In the genomic region with DNA sequence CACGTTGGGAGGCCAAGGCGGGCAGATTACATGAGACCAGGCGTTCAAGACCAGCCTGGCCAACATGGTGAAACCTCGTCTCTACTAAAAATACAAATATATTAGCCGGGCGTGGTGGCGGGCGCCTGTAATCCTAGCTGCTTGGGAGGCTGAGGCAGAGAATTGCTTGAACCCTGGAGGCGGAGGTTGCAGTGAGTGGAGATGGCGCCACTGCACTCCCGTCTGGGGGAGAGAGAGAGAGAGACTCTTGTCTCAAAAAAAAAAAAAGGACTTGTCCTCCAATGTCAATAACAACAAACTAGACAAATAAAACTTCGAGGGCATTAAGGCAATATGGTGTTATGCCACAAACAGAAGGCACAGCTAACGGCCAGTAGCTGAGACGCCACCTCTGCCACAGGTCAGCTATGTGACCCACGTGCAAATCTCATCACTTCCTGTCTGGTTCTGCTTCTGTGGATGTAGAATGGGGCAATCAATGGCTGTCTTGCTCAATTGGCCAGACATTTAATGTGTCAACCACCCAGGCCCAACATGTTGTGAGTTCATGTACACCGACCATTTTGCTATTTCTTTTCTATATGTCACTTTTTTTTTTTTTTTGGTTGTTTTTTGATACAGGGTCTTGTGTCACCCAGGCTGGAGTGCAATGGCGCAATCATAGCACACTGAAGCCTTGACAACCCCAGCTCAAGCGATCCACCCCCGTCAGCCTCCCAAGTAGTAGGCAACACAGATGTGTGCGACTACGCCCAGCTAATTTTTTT, we compare ENCODE assay signal across 1 cellular context.
TF ChIP-seq lines count a peak whose summit lies in the region.

No MANE protein-coding gene starts in this region.

TF ChIP-seq in HepG2, 621 proteins besides CTCF, POLR2A, EP300 and RAD21 (continued from another document and continues in another):
- TF ChIP-seq HOXA3 (CRISPR knock-in tag; IDR thresholded peaks at IDR 0.05) (peak; percentile 87), RFX5 (IDR thresholded peaks at IDR 0.05; ENCODE audit: low read depth, low read length) (no peak), ETV5 (CRISPR knock-in tag; IDR thresholded peaks at IDR 0.05; ENCODE audit: borderline replicate concordance) (peak; percentile 97), KDM2A (CRISPR knock-in tag; IDR thresholded peaks at IDR 0.05; ENCODE audit: borderline replicate concordance, low read depth) (peak; percentile 71; the same call in 1 of the 2 replicates), PRPF4 (IDR thresholded peaks at IDR 0.05; ENCODE audit: low read depth, low read length, poor library complexity, severe bottlenecking) (peak; percentile 16), ZNF121 (CRISPR knock-in tag; IDR thresholded peaks at IDR 0.05) (peak; percentile 81; the same call in 1 of the 2 replicates), GLI4 (CRISPR knock-in tag; IDR thresholded peaks at IDR 0.05; ENCODE audit: borderline replicate concordance) (no peak), ZMYM4 (CRISPR knock-in tag; IDR thresholded peaks at IDR 0.05) (no peak), GABPA (IDR thresholded peaks at IDR 0.05; ENCODE audit: low read depth, low read length) (peak; percentile 27), GABPA (CRISPR knock-in tag; IDR thresholded peaks at IDR 0.05; ENCODE audit: low read depth) (peak; percentile 87), NCOA2 (CRISPR knock-in tag; IDR thresholded peaks at IDR 0.05) (peak; percentile 74; the same call in 1 of the 2 replicates), CHD2 (IDR thresholded peaks at IDR 0.05; ENCODE audit: low read depth, low read length) (no peak; the same call in 1 of the 2 replicates), ZNF12 (CRISPR knock-in tag; IDR thresholded peaks at IDR 0.05) (peak; percentile 41; the same call in 1 of the 2 replicates), CHCHD3 (CRISPR knock-in tag; IDR thresholded peaks at IDR 0.05) (0 out of 2 replicates have a peak, but pooled peaks have one; percentile 70), NKX3-1 (CRISPR knock-in tag; IDR thresholded peaks at IDR 0.05) (peak; percentile 53; the same call in 1 of the 2 replicates), ZNF326 (CRISPR knock-in tag; IDR thresholded peaks at IDR 0.05; ENCODE audit: borderline replicate concordance) (no peak), ZNF678 (CRISPR knock-in tag; IDR thresholded peaks at IDR 0.05) (no peak), ZFP37 (CRISPR knock-in tag; IDR thresholded peaks at IDR 0.05; ENCODE audit: borderline replicate concordance) (peak; percentile 8; the same call in 1 of the 2 replicates), MED8 (CRISPR knock-in tag; IDR thresholded peaks at IDR 0.05; ENCODE audit: insufficient replicate concordance) (no peak), SETDB1 (CRISPR knock-in tag; IDR thresholded peaks at IDR 0.05; ENCODE audit: borderline replicate concordance) (no peak), ZNF468 (CRISPR knock-in tag; IDR thresholded peaks at IDR 0.05) (no peak), HMG20B (CRISPR knock-in tag; conservative IDR thresholded peaks at IDR 0.05) (peak; percentile 97), SATB2 (CRISPR knock-in tag; IDR thresholded peaks at IDR 0.05) (peak; percentile 79; the same call in 1 of the 2 replicates), RELA (CRISPR knock-in tag; IDR thresholded peaks at IDR 0.05) (peak; percentile 29; the same call in 1 of the 2 replicates), ZNF136 (CRISPR knock-in tag; IDR thresholded peaks at IDR 0.05; ENCODE audit: low read depth) (0 out of 2 replicates have a peak, but pooled peaks have one; percentile 17), NR2F2 (IDR thresholded peaks at IDR 0.05; ENCODE audit: borderline replicate concordance, low read depth) (peak; percentile 48; the same call in 1 of the 2 replicates), RBM39 (IDR thresholded peaks at IDR 0.05; ENCODE audit: low read depth, low read length, poor library complexity, severe bottlenecking) (peak; percentile 35), ZBTB20 (CRISPR knock-in tag; IDR thresholded peaks at IDR 0.05; ENCODE audit: borderline replicate concordance, low read depth) (0 out of 2 replicates have a peak, but pooled peaks have one; percentile 11), PLRG1 (conservative IDR thresholded peaks at IDR 0.05) (no peak), ZNF883 (CRISPR knock-in tag; IDR thresholded peaks at IDR 0.05; ENCODE audit: not compliant biosample characterization) (peak; percentile 31)
- TF ChIP-seq, protein P1, sequence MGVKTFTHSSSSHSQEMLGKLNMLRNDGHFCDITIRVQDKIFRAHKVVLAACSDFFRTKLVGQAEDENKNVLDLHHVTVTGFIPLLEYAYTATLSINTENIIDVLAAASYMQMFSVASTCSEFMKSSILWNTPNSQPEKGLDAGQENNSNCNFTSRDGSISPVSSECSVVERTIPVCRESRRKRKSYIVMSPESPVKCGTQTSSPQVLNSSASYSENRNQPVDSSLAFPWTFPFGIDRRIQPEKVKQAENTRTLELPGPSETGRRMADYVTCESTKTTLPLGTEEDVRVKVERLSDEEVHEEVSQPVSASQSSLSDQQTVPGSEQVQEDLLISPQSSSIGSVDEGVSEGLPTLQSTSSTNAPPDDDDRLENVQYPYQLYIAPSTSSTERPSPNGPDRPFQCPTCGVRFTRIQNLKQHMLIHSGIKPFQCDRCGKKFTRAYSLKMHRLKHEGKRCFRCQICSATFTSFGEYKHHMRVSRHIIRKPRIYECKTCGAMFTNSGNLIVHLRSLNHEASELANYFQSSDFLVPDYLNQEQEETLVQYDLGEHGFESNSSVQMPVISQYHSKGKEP (CRISPR knock-in tag; IDR thresholded peaks at IDR 0.05), result peak; percentile 77; the same call in 1 of the 2 replicates
- TF ChIP-seq, protein P2, sequence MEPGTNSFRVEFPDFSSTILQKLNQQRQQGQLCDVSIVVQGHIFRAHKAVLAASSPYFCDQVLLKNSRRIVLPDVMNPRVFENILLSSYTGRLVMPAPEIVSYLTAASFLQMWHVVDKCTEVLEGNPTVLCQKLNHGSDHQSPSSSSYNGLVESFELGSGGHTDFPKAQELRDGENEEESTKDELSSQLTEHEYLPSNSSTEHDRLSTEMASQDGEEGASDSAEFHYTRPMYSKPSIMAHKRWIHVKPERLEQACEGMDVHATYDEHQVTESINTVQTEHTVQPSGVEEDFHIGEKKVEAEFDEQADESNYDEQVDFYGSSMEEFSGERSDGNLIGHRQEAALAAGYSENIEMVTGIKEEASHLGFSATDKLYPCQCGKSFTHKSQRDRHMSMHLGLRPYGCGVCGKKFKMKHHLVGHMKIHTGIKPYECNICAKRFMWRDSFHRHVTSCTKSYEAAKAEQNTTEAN (CRISPR knock-in tag; conservative IDR thresholded peaks at IDR 0.05), result peak; percentile 68; the same call in 1 of the 2 replicates
- TF ChIP-seq, protein P3, sequence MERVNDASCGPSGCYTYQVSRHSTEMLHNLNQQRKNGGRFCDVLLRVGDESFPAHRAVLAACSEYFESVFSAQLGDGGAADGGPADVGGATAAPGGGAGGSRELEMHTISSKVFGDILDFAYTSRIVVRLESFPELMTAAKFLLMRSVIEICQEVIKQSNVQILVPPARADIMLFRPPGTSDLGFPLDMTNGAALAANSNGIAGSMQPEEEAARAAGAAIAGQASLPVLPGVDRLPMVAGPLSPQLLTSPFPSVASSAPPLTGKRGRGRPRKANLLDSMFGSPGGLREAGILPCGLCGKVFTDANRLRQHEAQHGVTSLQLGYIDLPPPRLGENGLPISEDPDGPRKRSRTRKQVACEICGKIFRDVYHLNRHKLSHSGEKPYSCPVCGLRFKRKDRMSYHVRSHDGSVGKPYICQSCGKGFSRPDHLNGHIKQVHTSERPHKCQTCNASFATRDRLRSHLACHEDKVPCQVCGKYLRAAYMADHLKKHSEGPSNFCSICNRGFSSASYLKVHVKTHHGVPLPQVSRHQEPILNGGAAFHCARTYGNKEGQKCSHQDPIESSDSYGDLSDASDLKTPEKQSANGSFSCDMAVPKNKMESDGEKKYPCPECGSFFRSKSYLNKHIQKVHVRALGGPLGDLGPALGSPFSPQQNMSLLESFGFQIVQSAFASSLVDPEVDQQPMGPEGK (CRISPR knock-in tag; IDR thresholded peaks at IDR 0.05), result peak; percentile 66
- TF ChIP-seq, protein P4, sequence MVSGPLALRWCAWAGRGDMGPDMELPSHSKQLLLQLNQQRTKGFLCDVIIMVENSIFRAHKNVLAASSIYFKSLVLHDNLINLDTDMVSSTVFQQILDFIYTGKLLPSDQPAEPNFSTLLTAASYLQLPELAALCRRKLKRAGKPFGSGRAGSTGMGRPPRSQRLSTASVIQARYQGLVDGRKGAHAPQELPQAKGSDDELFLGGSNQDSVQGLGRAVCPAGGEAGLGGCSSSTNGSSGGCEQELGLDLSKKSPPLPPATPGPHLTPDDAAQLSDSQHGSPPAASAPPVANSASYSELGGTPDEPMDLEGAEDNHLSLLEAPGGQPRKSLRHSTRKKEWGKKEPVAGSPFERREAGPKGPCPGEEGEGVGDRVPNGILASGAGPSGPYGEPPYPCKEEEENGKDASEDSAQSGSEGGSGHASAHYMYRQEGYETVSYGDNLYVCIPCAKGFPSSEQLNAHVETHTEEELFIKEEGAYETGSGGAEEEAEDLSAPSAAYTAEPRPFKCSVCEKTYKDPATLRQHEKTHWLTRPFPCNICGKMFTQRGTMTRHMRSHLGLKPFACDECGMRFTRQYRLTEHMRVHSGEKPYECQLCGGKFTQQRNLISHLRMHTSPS (CRISPR knock-in tag; IDR thresholded peaks at IDR 0.05; ENCODE audit: low read depth), result 0 out of 2 replicates have a peak, but pooled peaks have one; percentile 40
- TF ChIP-seq, protein P5, sequence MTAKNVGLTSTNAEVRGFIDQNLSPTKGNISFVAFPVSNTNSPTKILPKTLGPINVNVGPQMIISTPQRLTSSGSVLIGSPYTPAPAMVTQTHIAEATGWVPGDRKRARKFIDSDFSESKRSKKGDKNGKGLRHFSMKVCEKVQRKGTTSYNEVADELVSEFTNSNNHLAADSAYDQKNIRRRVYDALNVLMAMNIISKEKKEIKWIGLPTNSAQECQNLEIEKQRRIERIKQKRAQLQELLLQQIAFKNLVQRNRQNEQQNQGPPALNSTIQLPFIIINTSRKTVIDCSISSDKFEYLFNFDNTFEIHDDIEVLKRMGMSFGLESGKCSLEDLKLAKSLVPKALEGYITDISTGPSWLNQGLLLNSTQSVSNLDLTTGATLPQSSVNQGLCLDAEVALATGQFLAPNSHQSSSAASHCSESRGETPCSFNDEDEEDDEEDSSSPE (CRISPR knock-in tag; IDR thresholded peaks at IDR 0.05), result 0 out of 2 replicates have a peak, but pooled peaks have one; percentile 30
- TF ChIP-seq, protein P6, sequence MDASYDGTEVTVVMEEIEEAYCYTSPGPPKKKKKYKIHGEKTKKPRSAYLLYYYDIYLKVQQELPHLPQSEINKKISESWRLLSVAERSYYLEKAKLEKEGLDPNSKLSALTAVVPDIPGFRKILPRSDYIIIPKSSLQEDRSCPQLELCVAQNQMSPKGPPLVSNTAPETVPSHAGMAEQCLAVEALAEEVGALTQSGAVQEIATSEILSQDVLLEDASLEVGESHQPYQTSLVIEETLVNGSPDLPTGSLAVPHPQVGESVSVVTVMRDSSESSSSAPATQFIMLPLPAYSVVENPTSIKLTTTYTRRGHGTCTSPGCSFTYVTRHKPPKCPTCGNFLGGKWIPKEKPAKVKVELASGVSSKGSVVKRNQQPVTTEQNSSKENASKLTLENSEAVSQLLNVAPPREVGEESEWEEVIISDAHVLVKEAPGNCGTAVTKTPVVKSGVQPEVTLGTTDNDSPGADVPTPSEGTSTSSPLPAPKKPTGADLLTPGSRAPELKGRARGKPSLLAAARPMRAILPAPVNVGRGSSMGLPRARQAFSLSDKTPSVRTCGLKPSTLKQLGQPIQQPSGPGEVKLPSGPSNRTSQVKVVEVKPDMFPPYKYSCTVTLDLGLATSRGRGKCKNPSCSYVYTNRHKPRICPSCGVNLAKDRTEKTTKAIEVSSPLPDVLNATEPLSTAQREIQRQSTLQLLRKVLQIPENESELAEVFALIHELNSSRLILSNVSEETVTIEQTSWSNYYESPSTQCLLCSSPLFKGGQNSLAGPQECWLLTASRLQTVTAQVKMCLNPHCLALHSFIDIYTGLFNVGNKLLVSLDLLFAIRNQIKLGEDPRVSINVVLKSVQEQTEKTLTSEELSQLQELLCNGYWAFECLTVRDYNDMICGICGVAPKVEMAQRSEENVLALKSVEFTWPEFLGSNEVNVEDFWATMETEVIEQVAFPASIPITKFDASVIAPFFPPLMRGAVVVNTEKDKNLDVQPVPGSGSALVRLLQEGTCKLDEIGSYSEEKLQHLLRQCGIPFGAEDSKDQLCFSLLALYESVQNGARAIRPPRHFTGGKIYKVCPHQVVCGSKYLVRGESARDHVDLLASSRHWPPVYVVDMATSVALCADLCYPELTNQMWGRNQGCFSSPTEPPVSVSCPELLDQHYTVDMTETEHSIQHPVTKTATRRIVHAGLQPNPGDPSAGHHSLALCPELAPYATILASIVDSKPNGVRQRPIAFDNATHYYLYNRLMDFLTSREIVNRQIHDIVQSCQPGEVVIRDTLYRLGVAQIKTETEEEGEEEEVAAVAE (CRISPR knock-in tag; IDR thresholded peaks at IDR 0.05; ENCODE audit: borderline replicate concordance), result peak; percentile 92
- TF ChIP-seq, protein P7, sequence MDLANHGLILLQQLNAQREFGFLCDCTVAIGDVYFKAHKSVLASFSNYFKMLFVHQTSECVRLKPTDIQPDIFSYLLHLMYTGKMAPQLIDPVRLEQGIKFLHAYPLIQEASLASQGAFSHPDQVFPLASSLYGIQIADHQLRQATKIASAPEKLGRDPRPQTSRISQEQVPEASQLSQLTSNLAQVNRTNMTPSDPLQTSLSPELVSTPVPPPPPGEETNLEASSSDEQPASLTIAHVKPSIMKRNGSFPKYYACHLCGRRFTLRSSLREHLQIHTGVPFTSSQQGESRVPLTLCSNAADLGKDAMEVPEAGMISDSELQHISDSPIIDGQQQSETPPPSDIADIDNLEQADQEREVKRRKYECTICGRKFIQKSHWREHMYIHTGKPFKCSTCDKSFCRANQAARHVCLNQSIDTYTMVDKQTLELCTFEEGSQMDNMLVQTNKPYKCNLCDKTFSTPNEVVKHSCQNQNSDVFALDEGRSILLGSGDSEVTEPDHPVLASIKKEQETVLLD (CRISPR knock-in tag; IDR thresholded peaks at IDR 0.05; ENCODE audit: low read depth), result no peak
- TF ChIP-seq, protein P8, sequence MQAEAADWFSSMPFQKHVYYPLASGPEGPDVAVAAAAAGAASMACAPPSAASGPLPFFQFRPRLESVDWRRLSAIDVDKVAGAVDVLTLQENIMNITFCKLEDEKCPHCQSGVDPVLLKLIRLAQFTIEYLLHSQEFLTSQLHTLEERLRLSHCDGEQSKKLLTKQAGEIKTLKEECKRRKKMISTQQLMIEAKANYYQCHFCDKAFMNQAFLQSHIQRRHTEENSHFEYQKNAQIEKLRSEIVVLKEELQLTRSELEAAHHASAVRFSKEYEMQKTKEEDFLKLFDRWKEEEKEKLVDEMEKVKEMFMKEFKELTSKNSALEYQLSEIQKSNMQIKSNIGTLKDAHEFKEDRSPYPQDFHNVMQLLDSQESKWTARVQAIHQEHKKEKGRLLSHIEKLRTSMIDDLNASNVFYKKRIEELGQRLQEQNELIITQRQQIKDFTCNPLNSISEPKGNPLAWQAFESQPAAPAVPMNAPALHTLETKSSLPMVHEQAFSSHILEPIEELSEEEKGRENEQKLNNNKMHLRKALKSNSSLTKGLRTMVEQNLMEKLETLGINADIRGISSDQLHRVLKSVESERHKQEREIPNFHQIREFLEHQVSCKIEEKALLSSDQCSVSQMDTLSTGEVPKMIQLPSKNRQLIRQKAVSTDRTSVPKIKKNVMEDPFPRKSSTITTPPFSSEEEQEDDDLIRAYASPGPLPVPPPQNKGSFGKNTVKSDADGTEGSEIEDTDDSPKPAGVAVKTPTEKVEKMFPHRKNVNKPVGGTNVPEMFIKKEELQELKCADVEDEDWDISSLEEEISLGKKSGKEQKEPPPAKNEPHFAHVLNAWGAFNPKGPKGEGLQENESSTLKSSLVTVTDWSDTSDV (CRISPR knock-in tag; IDR thresholded peaks at IDR 0.05), result no peak
